18 cellular contexts compared by ENCODE assay signal in the genomic region with DNA sequence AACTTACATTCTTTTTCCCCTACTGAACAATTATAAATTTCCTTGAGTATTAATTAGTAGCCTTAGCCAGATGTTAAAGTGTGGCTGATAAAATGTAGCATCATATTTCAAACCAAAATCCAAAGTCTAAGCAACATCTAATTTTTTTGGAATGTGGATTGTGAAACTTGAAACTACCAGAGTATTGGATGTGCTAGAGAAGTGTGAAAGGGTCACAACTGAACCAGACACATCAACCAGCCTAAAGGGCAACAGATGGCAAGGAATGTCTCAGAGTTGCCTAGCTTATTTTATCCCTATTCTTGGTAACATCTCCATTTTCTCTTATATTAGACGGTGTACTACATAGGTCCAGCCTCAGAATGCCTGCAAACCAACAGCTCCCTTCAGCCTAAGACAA.
DNase-seq lines count a peak whose midpoint lies in the region; ATAC-seq lines count a peak whose summit lies in the region.
"Had no signal": no experiment of that assay in that cellular context is flagged by ENCODE, and none has a peak within 500 bp of the region (broad histone marks: within the 10 kb centered on the region; RNA-seq: fewer than 3 reads in every experiment).

No MANE protein-coding gene starts in this region.

- ATAC-seq in GM21381 (IDR thresholded peaks at IDR 0.05; ENCODE audit: unreplicated experiment) (no peak), GM19035 (IDR thresholded peaks at IDR 0.05; ENCODE audit: unreplicated experiment) (no peak)
- ATAC-seq: A549 had no signal

- intact Hi-C loops in posterior cingulate gyrus (cut with DNase I) = no loop called here

- DNase-seq in AG08395 (ENCODE audit: low spot score) (peak; percentile 14), EL (peak; percentile 29), NCI-H524 treated with DMSO at 0.1 percent for 48 hours (lab: John Stamatoyannopoulos, UW) (peak; percentile 74), fibroblast of peridontal ligament (ENCODE audit: extremely low read depth) (peak; percentile 27), GOT3 (lab: John Stamatoyannopoulos, UW) (no peak), posterior cingulate gyrus (no peak)
- DNase-seq: CD4-positive, CD25-positive, alpha-beta regulatory T cell; DMS79; GDM1; H7; MM.1S; NCI-H1105 treated with DMSO at 0.1 percent for 48 hours; NCI-H187; NCI-H526; SHP77 had no signal

Comparison
In these comparisons a context has a peak if more than half of its experiments do, and no peak if none do; other contexts are left out.
1. DNase-seq: peak in AG08395 (single experiment), EL (single experiment), NCI-H524 treated with DMSO at 0.1 percent for 48 hours (single experiment) and fibroblast of peridontal ligament (single experiment); none in GOT3 (single experiment) and posterior cingulate gyrus (0 of 10).